40 cellular contexts compared by ENCODE assay signal in genomic region chr11:57584341-57584740, GRCh38. TPM values are rescaled to one million over a fixed set of nuclear protein-coding genes. Genes with fewer than 3 reads are reported as not detected.
"Had no signal": no experiment of that assay in that cellular context is flagged by ENCODE, and none has a peak within 500 bp of the region (broad histone marks: within the 10 kb centered on the region; RNA-seq: fewer than 3 reads in every experiment).

No MANE protein-coding gene starts in this region.

- H3K27me3 Mint-ChIP-seq: activated naive CD8-positive, alpha-beta T cell treated with anti-CD3 and anti-CD28 coated beads for 36 hours; progenitor cell of endocrine pancreas had no signal

- H3K27ac Mint-ChIP-seq: activated CD4-positive, alpha-beta memory T cell treated with anti-CD3 and anti-CD28 coated beads for 36 hours; activated naive CD4-positive, alpha-beta T cell treated with anti-CD3 and anti-CD28 coated beads for 36 hours; activated naive CD8-positive, alpha-beta T cell treated with anti-CD3 and anti-CD28 coated beads for 36 hours; activated T-helper 1 cell treated with anti-CD3 and anti-CD28 coated beads, Interleukin-12 subunit alpha, Interleukin-12 subunit beta, Interleukin-2, Interleukin-4 antibody, amounts not matched to agents 30 ng/mL and 10 ng/mL and 1 ng/mL, durations not matched to agents 14 hours and 24 hours and 36 hours; mesothelial cell of epicardium; naive thymus-derived CD4-positive, alpha-beta T cell; progenitor cell of endocrine pancreas; T-helper 1 cell treated with Interleukin-12 subunit alpha and Interleukin-12 subunit beta and Interleukin-4 antibody, amounts not matched to agents 30 μg/mL and 1 μg/mL, for 36 hours had no signal

- ATAC-seq: activated CD4-positive, CD25-positive, alpha-beta regulatory T cell treated with anti-CD3 and anti-CD28 coated beads, Interleukin-2, amount 50 U/mL, for 24 hours; body of pancreas; gastrocnemius medialis; naive thymus-derived CD4-positive, alpha-beta T cell had no signal

- DNase-seq: activated CD4-positive, alpha-beta memory T cell treated with anti-CD3 and anti-CD28 coated beads for 36 hours; activated CD4-positive, alpha-beta T cell treated with anti-CD3 and anti-CD28 coated beads for 48 hours; activated CD8-positive, alpha-beta memory T cell treated with anti-CD3 and anti-CD28 coated beads, Interleukin-2, amount 50 U/mL, for 4 hours; activated effector memory CD4-positive, alpha-beta T cell treated with anti-CD3 and anti-CD28 coated beads, Interleukin-2, amount 50 U/mL, for 16 hours; activated naive CD4-positive, alpha-beta T cell treated with anti-CD3 and anti-CD28 coated beads for 36 hours; activated naive CD8-positive, alpha-beta T cell treated with anti-CD3 and anti-CD28 coated beads for 36 hours; activated T-cell treated with anti-CD3 and anti-CD28 coated beads, Interleukin-2, amount 50 U/mL, for 1 hour; adrenal gland; aorta; body of pancreas; dorsolateral prefrontal cortex; effector memory CD4-positive, alpha-beta T cell; erythroblast; gastrocnemius medialis; hippocampal formation; left cardiac atrium; naive thymus-derived CD4-positive, alpha-beta T cell; sigmoid colon; stimulated activated CD4-positive, alpha-beta T cell treated with anti-CD3 and anti-CD28 coated beads, Interleukin-2, amount 100 ng/mL, for 24 hours; stimulated activated naive CD4-positive, alpha-beta T cell; T-helper 9 cell; WERI-Rb-1 had no signal

- H3K36me3 ChIP-seq: adrenal gland, gastrocnemius medialis, neutrophil, sigmoid colon, tibial nerve, WERI-Rb-1 had no signal

- H3K4me1 Mint-ChIP-seq: activated naive CD8-positive, alpha-beta T cell treated with anti-CD3 and anti-CD28 coated beads for 36 hours had no signal

- H3K36me3 Mint-ChIP-seq: activated CD4-positive, alpha-beta memory T cell treated with anti-CD3 and anti-CD28 coated beads for 36 hours; activated naive CD8-positive, alpha-beta T cell treated with anti-CD3 and anti-CD28 coated beads for 36 hours; mesothelial cell of epicardium; naive thymus-derived CD4-positive, alpha-beta T cell had no signal

- H3K4me1 ChIP-seq: adrenal gland, body of pancreas, gastrocnemius medialis, sigmoid colon, tibial nerve had no signal

- H3K9me3 Mint-ChIP-seq: activated CD4-positive, alpha-beta memory T cell treated with anti-CD3 and anti-CD28 coated beads for 36 hours; activated naive CD4-positive, alpha-beta T cell treated with anti-CD3 and anti-CD28 coated beads for 36 hours; activated naive CD8-positive, alpha-beta T cell treated with anti-CD3 and anti-CD28 coated beads for 36 hours; activated T-helper 1 cell treated with anti-CD3 and anti-CD28 coated beads, Interleukin-12 subunit alpha, Interleukin-12 subunit beta, Interleukin-2, Interleukin-4 antibody, amounts not matched to agents 30 ng/mL and 10 ng/mL and 1 ng/mL, durations not matched to agents 14 hours and 24 hours and 36 hours; mesothelial cell of epicardium; naive thymus-derived CD4-positive, alpha-beta T cell; T-helper 1 cell treated with Interleukin-12 subunit alpha and Interleukin-12 subunit beta and Interleukin-4 antibody, amounts not matched to agents 30 μg/mL and 1 μg/mL, for 36 hours had no signal

- H3K9me3 ChIP-seq: adrenal gland, body of pancreas, gastrocnemius medialis, neutrophil, sigmoid colon, tibial nerve had no signal

- H3K4me3 ChIP-seq: adrenal gland, body of pancreas, coronary artery, dorsolateral prefrontal cortex, gastrocnemius medialis, sigmoid colon, tibial nerve had no signal

- H3K27ac ChIP-seq: adrenal gland, body of pancreas, coronary artery, dorsolateral prefrontal cortex, gastrocnemius medialis, neutrophil, sigmoid colon, tibial nerve, WERI-Rb-1 had no signal

- H3K27me3 ChIP-seq: body of pancreas, gastrocnemius medialis, neutrophil, sigmoid colon, tibial nerve had no signal

- H3K4me3 Mint-ChIP-seq: activated CD4-positive, alpha-beta memory T cell treated with anti-CD3 and anti-CD28 coated beads for 36 hours; activated naive CD4-positive, alpha-beta T cell treated with anti-CD3 and anti-CD28 coated beads for 36 hours; activated naive CD8-positive, alpha-beta T cell treated with anti-CD3 and anti-CD28 coated beads for 36 hours; activated T-helper 1 cell treated with anti-CD3 and anti-CD28 coated beads, Interleukin-12 subunit alpha, Interleukin-12 subunit beta, Interleukin-2, Interleukin-4 antibody, amounts not matched to agents 30 ng/mL and 10 ng/mL and 1 ng/mL, durations not matched to agents 14 hours and 24 hours and 36 hours; mesothelial cell of epicardium; naive thymus-derived CD4-positive, alpha-beta T cell; T-helper 1 cell treated with Interleukin-12 subunit alpha and Interleukin-12 subunit beta and Interleukin-4 antibody, amounts not matched to agents 30 μg/mL and 1 μg/mL, for 36 hours had no signal

RNA-seq across cellular contexts. Expression of gene SERPING1, which starts 13.1 kb away (rescaled TPM):
- total RNA-seq: activated CD8-positive, alpha-beta memory T cell treated with anti-CD3 and anti-CD28 coated beads for 36 hours; activated T-helper 1 cell treated with anti-CD3 and anti-CD28 coated beads, Interleukin-12 subunit alpha, Interleukin-12 subunit beta, Interleukin-2, Interleukin-4 antibody, amounts not matched to agents 30 ng/mL and 10 ng/mL and 1 ng/mL, durations not matched to agents 14 hours and 24 hours and 36 hours had no signal
- polyA plus RNA-seq: naive thymus-derived CD4-positive, alpha-beta T cell had no signal

RNA-seq across cellular contexts. Expression of gene SMTNL1, which starts 46.9 kb away (rescaled TPM):
- total RNA-seq: activated CD4-positive, alpha-beta memory T cell treated with anti-CD3 and anti-CD28 coated beads for 36 hours; activated CD8-positive, alpha-beta memory T cell treated with anti-CD3 and anti-CD28 coated beads for 36 hours; activated naive CD4-positive, alpha-beta T cell treated with anti-CD3 and anti-CD28 coated beads for 36 hours; activated naive CD8-positive, alpha-beta T cell treated with anti-CD3 and anti-CD28 coated beads for 36 hours; activated T-helper 1 cell treated with anti-CD3 and anti-CD28 coated beads, Interleukin-12 subunit alpha, Interleukin-12 subunit beta, Interleukin-2, Interleukin-4 antibody, amounts not matched to agents 30 ng/mL and 10 ng/mL and 1 ng/mL, durations not matched to agents 14 hours and 24 hours and 36 hours; aorta; body of pancreas; cardiac septum; cerebellum; left cardiac atrium; liver; mesothelial cell of epicardium; naive thymus-derived CD4-positive, alpha-beta T cell; osteocyte; progenitor cell of endocrine pancreas; renal cortical epithelial cell; sigmoid colon; temporal lobe; tibial nerve; ureter had no signal
- polyA plus RNA-seq: adrenal gland, aorta, keratinocyte, liver, sigmoid colon, small intestine had no signal
